2 cellular contexts compared by ENCODE assay signal in the genomic region with DNA sequence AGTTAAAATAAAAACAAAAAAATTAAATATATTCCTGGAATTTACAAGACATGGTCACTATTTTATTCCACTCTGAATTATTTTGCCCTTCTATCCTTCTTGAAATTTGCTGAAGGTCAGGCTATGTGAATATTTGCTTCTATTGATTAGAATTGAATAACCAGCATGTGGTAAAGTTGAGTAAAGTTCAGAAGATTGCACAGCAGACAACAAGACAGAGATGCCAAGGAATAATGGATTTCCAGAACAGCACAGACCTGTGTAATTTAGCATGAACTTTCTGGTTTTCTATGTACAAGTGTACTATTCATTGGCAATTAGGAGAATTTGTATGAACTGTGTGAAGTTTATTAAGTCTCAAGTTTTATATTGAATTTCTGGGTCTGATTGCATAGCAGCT.
A peak's percentile ranks its signal among the peaks of the same experiment; 100 is the strongest.
TF ChIP-seq lines count a peak whose summit lies in the region.

No MANE protein-coding gene starts in this region.

TF ChIP-seq in liver, 16 proteins besides CTCF, POLR2A, EP300 and RAD21:
- TF ChIP-seq, protein P1, sequence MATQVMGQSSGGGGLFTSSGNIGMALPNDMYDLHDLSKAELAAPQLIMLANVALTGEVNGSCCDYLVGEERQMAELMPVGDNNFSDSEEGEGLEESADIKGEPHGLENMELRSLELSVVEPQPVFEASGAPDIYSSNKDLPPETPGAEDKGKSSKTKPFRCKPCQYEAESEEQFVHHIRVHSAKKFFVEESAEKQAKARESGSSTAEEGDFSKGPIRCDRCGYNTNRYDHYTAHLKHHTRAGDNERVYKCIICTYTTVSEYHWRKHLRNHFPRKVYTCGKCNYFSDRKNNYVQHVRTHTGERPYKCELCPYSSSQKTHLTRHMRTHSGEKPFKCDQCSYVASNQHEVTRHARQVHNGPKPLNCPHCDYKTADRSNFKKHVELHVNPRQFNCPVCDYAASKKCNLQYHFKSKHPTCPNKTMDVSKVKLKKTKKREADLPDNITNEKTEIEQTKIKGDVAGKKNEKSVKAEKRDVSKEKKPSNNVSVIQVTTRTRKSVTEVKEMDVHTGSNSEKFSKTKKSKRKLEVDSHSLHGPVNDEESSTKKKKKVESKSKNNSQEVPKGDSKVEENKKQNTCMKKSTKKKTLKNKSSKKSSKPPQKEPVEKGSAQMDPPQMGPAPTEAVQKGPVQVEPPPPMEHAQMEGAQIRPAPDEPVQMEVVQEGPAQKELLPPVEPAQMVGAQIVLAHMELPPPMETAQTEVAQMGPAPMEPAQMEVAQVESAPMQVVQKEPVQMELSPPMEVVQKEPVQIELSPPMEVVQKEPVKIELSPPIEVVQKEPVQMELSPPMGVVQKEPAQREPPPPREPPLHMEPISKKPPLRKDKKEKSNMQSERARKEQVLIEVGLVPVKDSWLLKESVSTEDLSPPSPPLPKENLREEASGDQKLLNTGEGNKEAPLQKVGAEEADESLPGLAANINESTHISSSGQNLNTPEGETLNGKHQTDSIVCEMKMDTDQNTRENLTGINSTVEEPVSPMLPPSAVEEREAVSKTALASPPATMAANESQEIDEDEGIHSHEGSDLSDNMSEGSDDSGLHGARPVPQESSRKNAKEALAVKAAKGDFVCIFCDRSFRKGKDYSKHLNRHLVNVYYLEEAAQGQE (IDR thresholded peaks at IDR 0.05), result no peak
- TF ChIP-seq RXRA (IDR thresholded peaks at IDR 0.05), result peak; percentile 31 to 45
- TF ChIP-seq EGR1 (IDR thresholded peaks at IDR 0.05; ENCODE audit: low read depth in 2 of 2), result no peak
- no peak for TF ChIP-seq FOXA1 (IDR thresholded peaks at IDR 0.05)
- peak; percentile 19 for TF ChIP-seq YY1 (IDR thresholded peaks at IDR 0.05)
- TF ChIP-seq, protein P2, sequence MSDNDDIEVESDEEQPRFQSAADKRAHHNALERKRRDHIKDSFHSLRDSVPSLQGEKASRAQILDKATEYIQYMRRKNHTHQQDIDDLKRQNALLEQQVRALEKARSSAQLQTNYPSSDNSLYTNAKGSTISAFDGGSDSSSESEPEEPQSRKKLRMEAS (IDR thresholded peaks at IDR 0.05), result peak; percentile 34
- TF ChIP-seq FOXA2 (IDR thresholded peaks at IDR 0.05), result no peak
- TF ChIP-seq HNF4G (IDR thresholded peaks at IDR 0.05), result no peak
- TF ChIP-seq, protein P3, sequence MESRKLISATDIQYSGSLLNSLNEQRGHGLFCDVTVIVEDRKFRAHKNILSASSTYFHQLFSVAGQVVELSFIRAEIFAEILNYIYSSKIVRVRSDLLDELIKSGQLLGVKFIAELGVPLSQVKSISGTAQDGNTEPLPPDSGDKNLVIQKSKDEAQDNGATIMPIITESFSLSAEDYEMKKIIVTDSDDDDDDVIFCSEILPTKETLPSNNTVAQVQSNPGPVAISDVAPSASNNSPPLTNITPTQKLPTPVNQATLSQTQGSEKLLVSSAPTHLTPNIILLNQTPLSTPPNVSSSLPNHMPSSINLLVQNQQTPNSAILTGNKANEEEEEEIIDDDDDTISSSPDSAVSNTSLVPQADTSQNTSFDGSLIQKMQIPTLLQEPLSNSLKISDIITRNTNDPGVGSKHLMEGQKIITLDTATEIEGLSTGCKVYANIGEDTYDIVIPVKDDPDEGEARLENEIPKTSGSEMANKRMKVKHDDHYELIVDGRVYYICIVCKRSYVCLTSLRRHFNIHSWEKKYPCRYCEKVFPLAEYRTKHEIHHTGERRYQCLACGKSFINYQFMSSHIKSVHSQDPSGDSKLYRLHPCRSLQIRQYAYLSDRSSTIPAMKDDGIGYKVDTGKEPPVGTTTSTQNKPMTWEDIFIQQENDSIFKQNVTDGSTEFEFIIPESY (IDR thresholded peaks at IDR 0.05), result no peak
- TF ChIP-seq GABPA (IDR thresholded peaks at IDR 0.05 in 1 of 2, conservative IDR thresholded peaks at IDR 0.05 in 1 of 2), result no peak
- no peak for TF ChIP-seq JUND (IDR thresholded peaks at IDR 0.05)
- no peak for TF ChIP-seq SP1 (IDR thresholded peaks at IDR 0.05)
- peak; percentile 48 to 55 for TF ChIP-seq HNF4A (conservative IDR thresholded peaks at IDR 0.05)
- no peak for TF ChIP-seq TAF1 (conservative IDR thresholded peaks at IDR 0.05)
- no peak for TF ChIP-seq NR2F2 (IDR thresholded peaks at IDR 0.05)
- TF ChIP-seq, protein P4, sequence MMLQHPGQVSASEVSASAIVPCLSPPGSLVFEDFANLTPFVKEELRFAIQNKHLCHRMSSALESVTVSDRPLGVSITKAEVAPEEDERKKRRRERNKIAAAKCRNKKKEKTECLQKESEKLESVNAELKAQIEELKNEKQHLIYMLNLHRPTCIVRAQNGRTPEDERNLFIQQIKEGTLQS (IDR thresholded peaks at IDR 0.05), result no peak

TF ChIP-seq in HepG2, 621 proteins besides CTCF, POLR2A, EP300 and RAD21 (continued from another document):
- TF ChIP-seq, protein P5, sequence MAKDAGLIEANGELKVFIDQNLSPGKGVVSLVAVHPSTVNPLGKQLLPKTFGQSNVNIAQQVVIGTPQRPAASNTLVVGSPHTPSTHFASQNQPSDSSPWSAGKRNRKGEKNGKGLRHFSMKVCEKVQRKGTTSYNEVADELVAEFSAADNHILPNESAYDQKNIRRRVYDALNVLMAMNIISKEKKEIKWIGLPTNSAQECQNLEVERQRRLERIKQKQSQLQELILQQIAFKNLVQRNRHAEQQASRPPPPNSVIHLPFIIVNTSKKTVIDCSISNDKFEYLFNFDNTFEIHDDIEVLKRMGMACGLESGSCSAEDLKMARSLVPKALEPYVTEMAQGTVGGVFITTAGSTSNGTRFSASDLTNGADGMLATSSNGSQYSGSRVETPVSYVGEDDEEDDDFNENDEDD (CRISPR knock-in tag; IDR thresholded peaks at IDR 0.05; ENCODE audit: borderline replicate concordance), result no peak
- TF ChIP-seq, protein P6, sequence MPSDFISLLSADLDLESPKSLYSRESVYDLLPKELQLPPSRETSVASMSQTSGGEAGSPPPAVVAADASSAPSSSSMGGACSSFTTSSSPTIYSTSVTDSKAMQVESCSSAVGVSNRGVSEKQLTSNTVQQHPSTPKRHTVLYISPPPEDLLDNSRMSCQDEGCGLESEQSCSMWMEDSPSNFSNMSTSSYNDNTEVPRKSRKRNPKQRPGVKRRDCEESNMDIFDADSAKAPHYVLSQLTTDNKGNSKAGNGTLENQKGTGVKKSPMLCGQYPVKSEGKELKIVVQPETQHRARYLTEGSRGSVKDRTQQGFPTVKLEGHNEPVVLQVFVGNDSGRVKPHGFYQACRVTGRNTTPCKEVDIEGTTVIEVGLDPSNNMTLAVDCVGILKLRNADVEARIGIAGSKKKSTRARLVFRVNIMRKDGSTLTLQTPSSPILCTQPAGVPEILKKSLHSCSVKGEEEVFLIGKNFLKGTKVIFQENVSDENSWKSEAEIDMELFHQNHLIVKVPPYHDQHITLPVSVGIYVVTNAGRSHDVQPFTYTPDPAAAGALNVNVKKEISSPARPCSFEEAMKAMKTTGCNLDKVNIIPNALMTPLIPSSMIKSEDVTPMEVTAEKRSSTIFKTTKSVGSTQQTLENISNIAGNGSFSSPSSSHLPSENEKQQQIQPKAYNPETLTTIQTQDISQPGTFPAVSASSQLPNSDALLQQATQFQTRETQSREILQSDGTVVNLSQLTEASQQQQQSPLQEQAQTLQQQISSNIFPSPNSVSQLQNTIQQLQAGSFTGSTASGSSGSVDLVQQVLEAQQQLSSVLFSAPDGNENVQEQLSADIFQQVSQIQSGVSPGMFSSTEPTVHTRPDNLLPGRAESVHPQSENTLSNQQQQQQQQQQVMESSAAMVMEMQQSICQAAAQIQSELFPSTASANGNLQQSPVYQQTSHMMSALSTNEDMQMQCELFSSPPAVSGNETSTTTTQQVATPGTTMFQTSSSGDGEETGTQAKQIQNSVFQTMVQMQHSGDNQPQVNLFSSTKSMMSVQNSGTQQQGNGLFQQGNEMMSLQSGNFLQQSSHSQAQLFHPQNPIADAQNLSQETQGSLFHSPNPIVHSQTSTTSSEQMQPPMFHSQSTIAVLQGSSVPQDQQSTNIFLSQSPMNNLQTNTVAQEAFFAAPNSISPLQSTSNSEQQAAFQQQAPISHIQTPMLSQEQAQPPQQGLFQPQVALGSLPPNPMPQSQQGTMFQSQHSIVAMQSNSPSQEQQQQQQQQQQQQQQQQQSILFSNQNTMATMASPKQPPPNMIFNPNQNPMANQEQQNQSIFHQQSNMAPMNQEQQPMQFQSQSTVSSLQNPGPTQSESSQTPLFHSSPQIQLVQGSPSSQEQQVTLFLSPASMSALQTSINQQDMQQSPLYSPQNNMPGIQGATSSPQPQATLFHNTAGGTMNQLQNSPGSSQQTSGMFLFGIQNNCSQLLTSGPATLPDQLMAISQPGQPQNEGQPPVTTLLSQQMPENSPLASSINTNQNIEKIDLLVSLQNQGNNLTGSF (CRISPR knock-in tag; IDR thresholded peaks at IDR 0.05), result no peak
- TF ChIP-seq ZMAT3 (CRISPR knock-in tag; conservative IDR thresholded peaks at IDR 0.05) (no peak), ZNF776 (CRISPR knock-in tag; IDR thresholded peaks at IDR 0.05) (no peak), ARNT2 (CRISPR knock-in tag; IDR thresholded peaks at IDR 0.05; ENCODE audit: low read depth) (no peak), ARNTL (CRISPR knock-in tag; IDR thresholded peaks at IDR 0.05) (no peak), ONECUT2 (CRISPR knock-in tag; IDR thresholded peaks at IDR 0.05) (no peak), SP4 (CRISPR knock-in tag; IDR thresholded peaks at IDR 0.05) (no peak), ZNF589 (CRISPR knock-in tag; conservative IDR thresholded peaks at IDR 0.05) (no peak), ZBTB7A (CRISPR knock-in tag; IDR thresholded peaks at IDR 0.05) (no peak), ZZZ3 (CRISPR knock-in tag; IDR thresholded peaks at IDR 0.05; ENCODE audit: borderline replicate concordance) (no peak)
- TF ChIP-seq, protein P7, sequence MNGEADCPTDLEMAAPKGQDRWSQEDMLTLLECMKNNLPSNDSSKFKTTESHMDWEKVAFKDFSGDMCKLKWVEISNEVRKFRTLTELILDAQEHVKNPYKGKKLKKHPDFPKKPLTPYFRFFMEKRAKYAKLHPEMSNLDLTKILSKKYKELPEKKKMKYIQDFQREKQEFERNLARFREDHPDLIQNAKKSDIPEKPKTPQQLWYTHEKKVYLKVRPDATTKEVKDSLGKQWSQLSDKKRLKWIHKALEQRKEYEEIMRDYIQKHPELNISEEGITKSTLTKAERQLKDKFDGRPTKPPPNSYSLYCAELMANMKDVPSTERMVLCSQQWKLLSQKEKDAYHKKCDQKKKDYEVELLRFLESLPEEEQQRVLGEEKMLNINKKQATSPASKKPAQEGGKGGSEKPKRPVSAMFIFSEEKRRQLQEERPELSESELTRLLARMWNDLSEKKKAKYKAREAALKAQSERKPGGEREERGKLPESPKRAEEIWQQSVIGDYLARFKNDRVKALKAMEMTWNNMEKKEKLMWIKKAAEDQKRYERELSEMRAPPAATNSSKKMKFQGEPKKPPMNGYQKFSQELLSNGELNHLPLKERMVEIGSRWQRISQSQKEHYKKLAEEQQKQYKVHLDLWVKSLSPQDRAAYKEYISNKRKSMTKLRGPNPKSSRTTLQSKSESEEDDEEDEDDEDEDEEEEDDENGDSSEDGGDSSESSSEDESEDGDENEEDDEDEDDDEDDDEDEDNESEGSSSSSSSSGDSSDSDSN (CRISPR knock-in tag; IDR thresholded peaks at IDR 0.05), result no peak
- TF ChIP-seq, protein P8, sequence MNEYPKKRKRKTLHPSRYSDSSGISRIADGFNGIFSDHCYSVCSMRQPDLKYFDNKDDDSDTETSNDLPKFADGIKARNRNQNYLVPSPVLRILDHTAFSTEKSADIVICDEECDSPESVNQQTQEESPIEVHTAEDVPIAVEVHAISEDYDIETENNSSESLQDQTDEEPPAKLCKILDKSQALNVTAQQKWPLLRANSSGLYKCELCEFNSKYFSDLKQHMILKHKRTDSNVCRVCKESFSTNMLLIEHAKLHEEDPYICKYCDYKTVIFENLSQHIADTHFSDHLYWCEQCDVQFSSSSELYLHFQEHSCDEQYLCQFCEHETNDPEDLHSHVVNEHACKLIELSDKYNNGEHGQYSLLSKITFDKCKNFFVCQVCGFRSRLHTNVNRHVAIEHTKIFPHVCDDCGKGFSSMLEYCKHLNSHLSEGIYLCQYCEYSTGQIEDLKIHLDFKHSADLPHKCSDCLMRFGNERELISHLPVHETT (CRISPR knock-in tag; conservative IDR thresholded peaks at IDR 0.05), result no peak
- TF ChIP-seq, protein P9, sequence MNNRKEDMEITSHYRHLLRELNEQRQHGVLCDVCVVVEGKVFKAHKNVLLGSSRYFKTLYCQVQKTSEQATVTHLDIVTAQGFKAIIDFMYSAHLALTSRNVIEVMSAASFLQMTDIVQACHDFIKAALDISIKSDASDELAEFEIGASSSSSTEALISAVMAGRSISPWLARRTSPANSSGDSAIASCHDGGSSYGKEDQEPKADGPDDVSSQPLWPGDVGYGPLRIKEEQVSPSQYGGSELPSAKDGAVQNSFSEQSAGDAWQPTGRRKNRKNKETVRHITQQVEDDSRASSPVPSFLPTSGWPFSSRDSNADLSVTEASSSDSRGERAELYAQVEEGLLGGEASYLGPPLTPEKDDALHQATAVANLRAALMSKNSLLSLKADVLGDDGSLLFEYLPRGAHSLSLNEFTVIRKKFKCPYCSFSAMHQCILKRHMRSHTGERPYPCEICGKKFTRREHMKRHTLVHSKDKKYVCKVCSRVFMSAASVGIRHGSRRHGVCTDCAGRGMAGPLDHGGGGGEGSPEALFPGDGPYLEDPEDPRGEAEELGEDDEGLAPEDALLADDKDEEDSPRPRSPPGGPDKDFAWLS (CRISPR knock-in tag; IDR thresholded peaks at IDR 0.05; ENCODE audit: borderline replicate concordance), result no peak
TF ChIP-seq in HepG2: peak in this region for 0.
